In the genomic region with DNA sequence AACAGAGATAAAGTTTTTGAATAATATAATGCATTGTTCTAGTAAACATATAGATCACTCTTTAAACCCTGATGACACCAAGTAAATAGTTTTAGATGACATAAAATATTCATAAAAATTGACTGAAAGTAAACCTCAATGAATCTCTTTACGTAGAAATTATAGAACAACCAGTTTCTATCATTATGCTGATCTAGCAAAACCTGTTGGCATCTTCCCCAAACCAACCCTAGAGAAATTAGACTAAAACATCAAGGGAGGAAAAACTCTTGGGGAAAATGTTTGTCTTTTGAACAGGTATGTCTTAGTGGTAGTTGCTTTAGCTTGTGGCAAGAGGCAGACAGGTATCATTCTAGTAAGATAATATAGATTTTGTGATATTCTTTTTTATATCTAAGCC, we compare ENCODE assay signal across 23 cellular contexts.
"Had no signal": no experiment of that assay in that cellular context is flagged by ENCODE, and none has a peak within 500 bp of the region (broad histone marks: within the 10 kb centered on the region; RNA-seq: fewer than 3 reads in every experiment).

No MANE protein-coding gene starts in this region.

- H2AFZ ChIP-seq: hepatocyte had no signal

- H3K27me3 ChIP-seq: dorsolateral prefrontal cortex, esophagus muscularis mucosa, foreskin keratinocyte, gastroesophageal sphincter, heart left ventricle, hepatocyte, left lung had no signal

- H3K9me3 ChIP-seq: gastroesophageal sphincter, lower lobe of right lung, mucosa of descending colon had no signal

- H3K27ac Mint-ChIP-seq: immature natural killer cell, mesothelial cell of epicardium had no signal

- H3K36me3 ChIP-seq: esophagus muscularis mucosa, gastroesophageal sphincter, heart left ventricle, left lung, lower lobe of right lung had no signal

- H3K36me3 Mint-ChIP-seq: immature natural killer cell, mesothelial cell of epicardium, naive B cell had no signal

- H3K27ac ChIP-seq: coronary artery, dorsolateral prefrontal cortex, esophagus muscularis mucosa, foreskin keratinocyte, gastroesophageal sphincter, heart left ventricle, hepatocyte, left lung, lower lobe of right lung had no signal

- ATAC-seq: foreskin keratinocyte, gastroesophageal sphincter, heart left ventricle, left cardiac atrium, left lung, left ventricle myocardium superior, lower lobe of right lung, mucosa of descending colon had no signal

- H3K4me3 ChIP-seq: coronary artery, dorsolateral prefrontal cortex, esophagus muscularis mucosa, gastroesophageal sphincter, heart left ventricle, hepatocyte, left lung, lower lobe of right lung, mucosa of descending colon had no signal

- H3K4me1 ChIP-seq: esophagus muscularis mucosa, foreskin keratinocyte, gastroesophageal sphincter, heart left ventricle, left lung, lower lobe of right lung had no signal

- DNase-seq: dermis blood vessel endothelial cell; dorsolateral prefrontal cortex; effector CD4-positive, alpha-beta T cell; effector memory CD4-positive, alpha-beta T cell; foreskin keratinocyte; heart left ventricle; hypothalamus; immature natural killer cell; left cardiac atrium; left lung; left ventricle myocardium superior; lower lobe of right lung; mesenchymal stem cell; mucosa of descending colon; naive B cell had no signal

- H3K4me3 Mint-ChIP-seq: immature natural killer cell, mesothelial cell of epicardium, naive B cell had no signal

- FAIRE-seq: colon, endothelial cell of umbilical vein, keratinocyte had no signal

- H3K79me2 ChIP-seq: hepatocyte had no signal

- H3K4me2 ChIP-seq: hepatocyte had no signal

- H3K27me3 Mint-ChIP-seq: naive B cell had no signal

- H3K4me1 Mint-ChIP-seq: immature natural killer cell, mesothelial cell of epicardium, naive B cell had no signal
